Comparison of ENCODE assay signal across 27 cellular contexts in genomic region chr5:13498279-13498678, GRCh38.
"Had no signal": no experiment of that assay in that cellular context is flagged by ENCODE, and none has a peak within 500 bp of the region (broad histone marks: within the 10 kb centered on the region; RNA-seq: fewer than 3 reads in every experiment).

No MANE protein-coding gene starts in this region.

- H3K4me1 ChIP-seq: foreskin keratinocyte, gastrocnemius medialis, heart left ventricle had no signal

- H3K27ac ChIP-seq: brain microvascular endothelial cell, coronary artery, dorsolateral prefrontal cortex, foreskin keratinocyte, gastrocnemius medialis, heart left ventricle had no signal

- DNase-seq: activated CD4-positive, alpha-beta memory T cell treated with anti-CD3 and anti-CD28 coated beads for 36 hours; activated CD4-positive, alpha-beta T cell treated with anti-CD3 and anti-CD28 coated beads for 36 hours; activated CD4-positive, alpha-beta T cell treated with anti-CD3 and anti-CD28 coated beads, Interleukin-2, amount 10 ng/mL, durations not matched to agents 24 days and 14 days; activated CD4-positive, CD25-positive, alpha-beta regulatory T cell; activated CD4-positive, CD25-positive, alpha-beta regulatory T cell treated with anti-CD3 and anti-CD28 coated beads, Interleukin-2, amount 50 U/mL, for 72 hours; activated CD8-positive, alpha-beta memory T cell treated with anti-CD3 and anti-CD28 coated beads, Interleukin-2, amount 10 ng/mL, durations not matched to agents 7 days and 5 days; activated CD8-positive, alpha-beta memory T cell treated with anti-CD3 and anti-CD28 coated beads, Interleukin-2, amount 50 U/mL, for 4 hours; activated CD8-positive, alpha-beta T cell treated with anti-CD3 and anti-CD28 coated beads, Interleukin-2, amount 10 ng/mL, durations not matched to agents 7 days and 5 days; activated effector memory CD4-positive, alpha-beta T cell treated with anti-CD3 and anti-CD28 coated beads, Interleukin-2, amount 50 U/mL, for 16 hours; activated naive CD4-positive, alpha-beta T cell; activated naive CD4-positive, alpha-beta T cell treated with anti-CD3 and anti-CD28 coated beads, Interleukin-2, amount 50 U/mL, for 16 hours; activated T-cell treated with anti-CD3 and anti-CD28 coated beads, Interleukin-2, amount 50 U/mL, for 1 hour; activated T-cell treated with anti-CD3 and anti-CD28 coated beads, Interleukin-2, amount 50 U/mL, for 48 hours; amniotic stem cell; anterior cingulate cortex; brain microvascular endothelial cell; dorsolateral prefrontal cortex; effector memory CD4-positive, alpha-beta T cell; endodermal cell; foreskin keratinocyte; gastrocnemius medialis; glutamatergic neuron; heart left ventricle; T-helper 17 cell; T1000 had no signal

- H3K36me3 ChIP-seq: brain microvascular endothelial cell, gastrocnemius medialis, heart left ventricle had no signal

- H3K4me3 ChIP-seq: coronary artery, dorsolateral prefrontal cortex, gastrocnemius medialis, heart left ventricle had no signal

- ATAC-seq: activated CD4-positive, alpha-beta T cell treated with anti-CD3 and anti-CD28 coated beads for 36 hours; activated CD8-positive, alpha-beta memory T cell treated with anti-CD3 and anti-CD28 coated beads, Interleukin-2, amount 10 ng/mL, durations not matched to agents 7 days and 5 days; activated CD8-positive, alpha-beta T cell treated with anti-CD3 and anti-CD28 coated beads, Interleukin-2, amount 10 ng/mL, durations not matched to agents 7 days and 5 days; esophagus mucosa; foreskin keratinocyte; gastrocnemius medialis; heart left ventricle; T-helper 17 cell had no signal

- H3K9me3 ChIP-seq: gastrocnemius medialis, heart left ventricle had no signal

- H3K27me3 ChIP-seq: brain microvascular endothelial cell, dorsolateral prefrontal cortex, foreskin keratinocyte, gastrocnemius medialis had no signal
